In the genomic region with DNA sequence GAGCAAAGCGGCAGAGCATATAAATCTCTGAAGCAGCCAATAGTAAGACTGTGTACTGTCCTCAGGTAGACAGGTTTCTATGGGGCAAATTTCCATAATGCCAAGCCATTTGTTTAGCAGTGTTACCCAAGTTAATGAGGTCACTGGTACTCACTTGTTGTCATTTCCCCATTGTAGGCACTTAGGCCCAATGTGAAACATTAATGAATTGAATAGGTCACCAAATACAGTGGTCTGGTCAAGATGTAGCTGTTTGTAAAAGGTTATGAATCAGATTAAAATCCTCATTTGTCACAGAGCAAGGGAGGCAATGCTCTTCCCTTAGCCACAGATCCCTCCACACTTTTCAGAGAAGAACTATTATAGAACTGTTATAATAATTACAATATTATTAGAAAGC, we compare ENCODE assay signal across 20 cellular contexts. TPM values are rescaled to one million over a fixed set of nuclear protein-coding genes. Genes with fewer than 3 reads are reported as not detected.
DNase-seq lines count a peak whose midpoint lies in the region.
"Had no signal": no experiment of that assay in that cellular context is flagged by ENCODE, and none has a peak within 500 bp of the region (broad histone marks: within the 10 kb centered on the region; RNA-seq: fewer than 3 reads in every experiment).

No MANE protein-coding gene starts in this region.

- in situ Hi-C loops in Caki2 (cut with HindIII; ENCODE audit: low pct_unique_long_range_greater_than_20kb, low sequenced_read_pairs), result no loop called here

- DNase-seq in Caki2 (ENCODE audit: low read depth) (peak; percentile 54), NCI-H526 treated with DMSO at 0.1 percent for 48 hours (lab: John Stamatoyannopoulos, UW) (peak; percentile 48), kidney tubule cell (ENCODE audit: low spot score) (peak; percentile 74), HK-2 (ENCODE audit: unreplicated experiment) (no peak), amygdala (lab: John Stamatoyannopoulos, UW) (no peak)
- DNase-seq: AML-193; Caco-2; CD4-positive, alpha-beta T cell; CD8-positive, alpha-beta T cell; DMS 273 treated with DMSO at 0.1 percent for 48 hours; DMS153; DMS53; DMS79; DND-41; EL; GDM1 had no signal

RNA-seq across cellular contexts. Expression of a gene that starts 27.5 kb away (rescaled TPM):
- total RNA-seq in Caki2 (2014; rRNA removed; shearing (Covaris generic); ENCODE audit: low replicate concordance), result 0.38 and 3.9 TPM in 2 replicates
- total RNA-seq: A172 had no signal

RNA-seq across cellular contexts. Expression of a gene that starts 34.2 kb away (rescaled TPM):
- 0.30 TPM in 1 of 2 replicates, not detected in the other for total RNA-seq in Caki2 (2014; rRNA removed; shearing (Covaris generic); ENCODE audit: low replicate concordance)
- total RNA-seq: A172; B cell; CD4-positive, alpha-beta T cell; CD8-positive, alpha-beta T cell; G401; GM12878 had no signal

Comparison
In these comparisons a context has a peak if more than half of its experiments do, and no peak if none do; other contexts are left out.
1. DNase-seq: peak in Caki2 (single experiment), NCI-H526 treated with DMSO at 0.1 percent for 48 hours (single experiment) and kidney tubule cell (single experiment); none in HK-2 (single experiment) and amygdala (0 of 56).